ENCODE assay signal across 8 cellular contexts in genomic region chr1:23745515-23745914, GRCh38. TPM values are rescaled to one million over a fixed set of nuclear protein-coding genes. Genes with fewer than 3 reads are reported as not detected.
DNase-seq lines count a peak whose midpoint lies in the region; ATAC-seq and TF ChIP-seq lines count a peak whose summit lies in the region.

No MANE protein-coding gene starts in this region.

- no peak for ATAC-seq in GM21515 (IDR thresholded peaks at IDR 0.05; ENCODE audit: unreplicated experiment)
- ATAC-seq in omental fat pad (ENCODE audit: low FRiP score): no peak

- peak overlapping the region; percentile 88 for H3K27ac Mint-ChIP-seq in HFFc6
- peak overlapping the region; percentile 50 for H3K27ac Mint-ChIP-seq in T-helper 1 cell treated with Interleukin-12 subunit alpha and Interleukin-12 subunit beta and Interleukin-4 antibody, amounts not matched to agents 30 μg/mL and 1 μg/mL, for 36 hours

- DNase-seq in DMS 273 treated with DMSO at 0.1 percent for 48 hours (lab: John Stamatoyannopoulos, UW) (peak; percentile 45), HFFc6 (peak; percentile 42), germinal center (ENCODE audit: low spot score) (peak; percentile 70), omental fat pad (ENCODE audit: low spot score) (no peak), DMS79 (lab: John Stamatoyannopoulos, UW) (no peak), COLO668 (lab: John Stamatoyannopoulos, UW; ENCODE audit: unreplicated experiment) (no peak)

- H3K27me3 Mint-ChIP-seq in HFFc6 (ENCODE audit: insufficient read depth): peaks cover 6% of the 10 kb centered on the region
- H3K27me3 Mint-ChIP-seq in T-helper 1 cell treated with Interleukin-12 subunit alpha and Interleukin-12 subunit beta and Interleukin-4 antibody, amounts not matched to agents 30 μg/mL and 1 μg/mL, for 36 hours (ENCODE audit: low read depth): no peaks in the 10 kb centered on the region

- no peaks in the 10 kb centered on the region for H3K9me3 Mint-ChIP-seq in HFFc6
- no peaks in the 10 kb centered on the region for H3K9me3 Mint-ChIP-seq in T-helper 1 cell treated with Interleukin-12 subunit alpha and Interleukin-12 subunit beta and Interleukin-4 antibody, amounts not matched to agents 30 μg/mL and 1 μg/mL, for 36 hours

- peak overlapping the region; percentile 97 for H3K4me3 Mint-ChIP-seq in HFFc6
- H3K4me3 Mint-ChIP-seq in T-helper 1 cell treated with Interleukin-12 subunit alpha and Interleukin-12 subunit beta and Interleukin-4 antibody, amounts not matched to agents 30 μg/mL and 1 μg/mL, for 36 hours: peak overlapping the region; percentile 23

- H3K4me1 Mint-ChIP-seq in HFFc6 (ENCODE audit: low read depth): peaks cover 57% of the 10 kb centered on the region
- peaks cover 51% of the 10 kb centered on the region for H3K4me1 Mint-ChIP-seq in T-helper 1 cell treated with Interleukin-12 subunit alpha and Interleukin-12 subunit beta and Interleukin-4 antibody, amounts not matched to agents 30 μg/mL and 1 μg/mL, for 36 hours (ENCODE audit: low read depth)

- H3K36me3 Mint-ChIP-seq in HFFc6 (ENCODE audit: low read depth): peaks cover 1% of the 10 kb centered on the region
- peaks cover 11% of the 10 kb centered on the region for H3K36me3 Mint-ChIP-seq in T-helper 1 cell treated with Interleukin-12 subunit alpha and Interleukin-12 subunit beta and Interleukin-4 antibody, amounts not matched to agents 30 μg/mL and 1 μg/mL, for 36 hours (ENCODE audit: low read depth)

- TF ChIP-seq CTCF in HFFc6 (IDR thresholded peaks at IDR 0.05) (peak; percentile 72), omental fat pad (IDR thresholded peaks at IDR 0.05) (no peak)

RNA-seq across cellular contexts. Expression of gene ELOA, which starts 2.2 kb away (rescaled TPM):
- total RNA-seq in HFFc6 (2021; fragmentation: NEBNext Ultra II Directional; extraction: Animal tissue kit (Norgen Biotek cat#: 25700)): 10 to 100 TPM; 55.5 to 72.6 (median 59.9) TPM
- 10 to 100 TPM; 44.1 to 73.7 (median 54.1) TPM for total RNA-seq in omental fat pad

RNA-seq across cellular contexts. Expression of gene PITHD1, which starts 32.7 kb away (rescaled TPM):
- 10 to 100 TPM; 41.8 to 45.7 (median 44.8) TPM for total RNA-seq in HFFc6 (2021; fragmentation: NEBNext Ultra II Directional; extraction: Animal tissue kit (Norgen Biotek cat#: 25700))
- 10 to 100 TPM; 44.3 to 58.8 (median 51.7) TPM for total RNA-seq in omental fat pad

RNA-seq across cellular contexts. Expression of gene LYPLA2, which starts 45.4 kb away (rescaled TPM):
- 10 to 100 TPM; 55.7 to 65.0 (median 59.8) TPM for total RNA-seq in HFFc6 (2021; fragmentation: NEBNext Ultra II Directional; extraction: Animal tissue kit (Norgen Biotek cat#: 25700))
- total RNA-seq in omental fat pad: 10 to 100 TPM; 36.0 to 54.0 (median 40.3) TPM

RNA-seq across cellular contexts. Expression of gene RPL11, which starts 53.9 kb away (rescaled TPM):
- total RNA-seq in HFFc6 (2021; fragmentation: NEBNext Ultra II Directional; extraction: Animal tissue kit (Norgen Biotek cat#: 25700)): 1,000 to 10,000 TPM in 3 of 6 experiments, 100 to 1,000 TPM in 3; 866 to 1,109 (median 1,001) TPM
- 1,000 to 10,000 TPM in 2 of 4 donors, 100 to 1,000 TPM in 2; 867 to 1,131 (median 994) TPM for total RNA-seq in omental fat pad

RNA-seq across cellular contexts. Expression of gene GALE, which starts 55.0 kb away (rescaled TPM):
- 10 to 100 TPM; 30.9 to 34.6 (median 33.5) TPM for total RNA-seq in HFFc6 (2021; fragmentation: NEBNext Ultra II Directional; extraction: Animal tissue kit (Norgen Biotek cat#: 25700))
- total RNA-seq in omental fat pad: 10 to 100 TPM; 15.6 to 19.4 (median 17.9) TPM

Comparison
In these comparisons a context has a peak if more than half of its experiments do, and no peak if none do; other contexts are left out.
1. DNase-seq: peak in DMS 273 treated with DMSO at 0.1 percent for 48 hours (single experiment), HFFc6 (single experiment) and germinal center (single experiment); none in omental fat pad (single experiment), DMS79 (single experiment) and COLO668 (single experiment).